Comparison of ENCODE assay signal across 1 cellular context in the genomic region with DNA sequence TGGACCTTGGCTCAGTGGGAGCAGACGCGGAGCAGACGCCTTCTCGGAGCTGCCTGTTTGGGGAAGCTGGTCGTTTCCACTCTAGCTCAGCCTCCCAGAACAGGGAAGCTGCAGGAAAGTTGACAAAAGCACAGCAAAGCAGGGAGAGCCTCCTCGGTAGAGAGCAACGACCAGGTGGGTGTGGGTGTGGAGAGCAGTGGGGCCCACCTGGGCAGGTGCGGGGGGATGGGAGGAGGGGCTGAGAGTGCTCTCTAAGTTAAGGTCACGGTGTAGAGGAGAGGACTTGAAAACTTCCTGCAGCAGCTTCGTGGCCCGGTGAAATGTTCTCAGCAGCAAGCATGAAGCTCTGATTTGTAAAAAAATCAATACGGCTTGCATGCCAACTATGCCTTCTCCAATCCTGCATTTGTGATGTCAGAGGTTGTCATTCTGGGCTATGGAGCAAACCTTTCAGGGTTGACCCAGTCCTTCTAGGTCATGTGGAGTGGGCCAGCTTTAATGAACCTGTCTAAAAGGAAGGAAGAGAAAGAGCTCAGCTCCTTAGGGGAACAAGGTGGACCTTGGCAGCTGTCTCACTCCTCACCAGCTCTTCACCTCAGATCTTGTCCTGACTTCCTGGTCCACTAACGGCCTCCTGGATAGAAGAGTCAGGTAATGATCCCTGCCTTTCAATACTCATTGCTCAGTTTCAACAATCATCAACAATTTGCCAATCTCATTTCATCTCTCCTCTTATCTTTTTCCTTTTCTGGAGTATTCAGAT.
TF ChIP-seq lines count a peak whose summit lies in the region.

No MANE protein-coding gene starts in this region.

TF ChIP-seq in H1, 55 proteins besides CTCF, POLR2A, EP300 and RAD21 (continued from another document):
- TF ChIP-seq, protein P1, sequence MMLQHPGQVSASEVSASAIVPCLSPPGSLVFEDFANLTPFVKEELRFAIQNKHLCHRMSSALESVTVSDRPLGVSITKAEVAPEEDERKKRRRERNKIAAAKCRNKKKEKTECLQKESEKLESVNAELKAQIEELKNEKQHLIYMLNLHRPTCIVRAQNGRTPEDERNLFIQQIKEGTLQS (IDR thresholded peaks at IDR 0.05; ENCODE audit: insufficient read depth, low read depth, low read length) = no peak
- TF ChIP-seq YY1 (IDR thresholded peaks at IDR 0.05; ENCODE audit: low read depth, low read length) = no peak
- TF ChIP-seq, protein P2, sequence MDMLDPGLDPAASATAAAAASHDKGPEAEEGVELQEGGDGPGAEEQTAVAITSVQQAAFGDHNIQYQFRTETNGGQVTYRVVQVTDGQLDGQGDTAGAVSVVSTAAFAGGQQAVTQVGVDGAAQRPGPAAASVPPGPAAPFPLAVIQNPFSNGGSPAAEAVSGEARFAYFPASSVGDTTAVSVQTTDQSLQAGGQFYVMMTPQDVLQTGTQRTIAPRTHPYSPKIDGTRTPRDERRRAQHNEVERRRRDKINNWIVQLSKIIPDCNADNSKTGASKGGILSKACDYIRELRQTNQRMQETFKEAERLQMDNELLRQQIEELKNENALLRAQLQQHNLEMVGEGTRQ (IDR thresholded peaks at IDR 0.05; ENCODE audit: low read length) = no peak
- TF ChIP-seq SAP30 (IDR thresholded peaks at IDR 0.05; ENCODE audit: insufficient read depth, insufficient replicate concordance, low read length) = no peak
- no peak for TF ChIP-seq POU5F1 (IDR thresholded peaks at IDR 0.05; ENCODE audit: low read depth, low read length)
- TF ChIP-seq TBP (IDR thresholded peaks at IDR 0.05; ENCODE audit: low read depth, low read length) = no peak
- no peak for TF ChIP-seq HDAC6 (IDR thresholded peaks at IDR 0.05; ENCODE audit: low read depth, low read length)
- no peak for TF ChIP-seq EGR1 (IDR thresholded peaks at IDR 0.05; ENCODE audit: borderline replicate concordance, low read depth, low read length)
- no peak for TF ChIP-seq SP2 (IDR thresholded peaks at IDR 0.05; ENCODE audit: low read length)
- no peak for TF ChIP-seq ZNF274 (IDR thresholded peaks at IDR 0.05; ENCODE audit: borderline replicate concordance, extremely low read depth, low read length)
- TF ChIP-seq CBX5 (IDR thresholded peaks at IDR 0.05; ENCODE audit: low read depth, low read length) = no peak
- no peak for TF ChIP-seq HDAC2 (IDR thresholded peaks at IDR 0.05; ENCODE audit: borderline replicate concordance in 1 of 2, low read depth in 2 of 2, low read length in 2 of 2)
- TF ChIP-seq TCF12 (IDR thresholded peaks at IDR 0.05; ENCODE audit: low read depth, low read length) = no peak
- no peak for TF ChIP-seq SIRT6 (IDR thresholded peaks at IDR 0.05; ENCODE audit: low read length)
- TF ChIP-seq KDM5A (IDR thresholded peaks at IDR 0.05; ENCODE audit: low read length) = no peak
